In genomic region chr10:114624422-114624821, GRCh38 we compare ENCODE assay signal across 18 cellular contexts. TPM values are rescaled to one million over a fixed set of nuclear protein-coding genes. Genes with fewer than 3 reads are reported as not detected.
A peak's percentile ranks its signal among the peaks of the same experiment; 100 is the strongest.
DNase-seq lines count a peak whose midpoint lies in the region; ATAC-seq and TF ChIP-seq lines count a peak whose summit lies in the region.
"Had no signal": no experiment of that assay in that cellular context is flagged by ENCODE, and none has a peak within 500 bp of the region (broad histone marks: within the 10 kb centered on the region; RNA-seq: fewer than 3 reads in every experiment).

No MANE protein-coding gene starts in this region.

- H2BK120ac ChIP-seq in mesenchymal stem cell (ENCODE audit: low read depth, low read length): no peak overlapping the region

- no peaks in the 10 kb centered on the region for H4K20me1 ChIP-seq in SK-N-SH (ENCODE audit: insufficient read depth)

- POLR2A ChIA-PET in SK-N-SH (lab: Yijun Ruan, JAX): no interaction called here
- POLR2A ChIA-PET in CD4-positive, alpha-beta memory T cell (lab: Charles Lee; ENCODE audit: partially characterized antibody): no interaction called here

- H2BK15ac ChIP-seq in mesenchymal stem cell (ENCODE audit: low read depth, poor library complexity, severe bottlenecking): no peak overlapping the region

- 93% methylated on average over 2 of the region's 2 CpGs for WGBS in SK-N-SH (ENCODE audit: low lambda C conversion rate)
- WGBS in mesenchymal stem cell: 90% methylated on average over 1 of the region's 2 CpGs

- H3K9ac ChIP-seq in SK-N-SH: no peak overlapping the region
- H3K9ac ChIP-seq in mesenchymal stem cell (ENCODE audit: low read length): no peak overlapping the region

- H2AFZ ChIP-seq in SK-N-SH (ENCODE audit: low read depth): no peak overlapping the region
- no peak overlapping the region for H2AFZ ChIP-seq in mesenchymal stem cell (ENCODE audit: low read depth, low read length)

- H3K14ac ChIP-seq in mesenchymal stem cell (ENCODE audit: low read length in 2 of 2): no peak overlapping the region

- H3K9me3 ChIP-seq in SK-N-SH (no peaks in the 10 kb centered on the region), mesenchymal stem cell (ENCODE audit: control insufficient read depth, low read length) (no peaks in the 10 kb centered on the region)
- no peaks in the 10 kb centered on the region for H3K9me3 ChIP-seq in CD4-positive, alpha-beta memory T cell (ENCODE audit: control insufficient read depth in 1 of 2, low read length in 2 of 2)
- H3K9me3 ChIP-seq: pancreas had no signal

- H3K4me3 Mint-ChIP-seq in type B pancreatic cell: no peak overlapping the region
- no peak overlapping the region for H3K4me3 Mint-ChIP-seq in CD4-positive, alpha-beta memory T cell
- H3K4me3 Mint-ChIP-seq: CD4-positive, alpha-beta T cell; IgD-negative memory B cell had no signal

- H3K9me2 ChIP-seq in SK-N-SH: no peaks in the 10 kb centered on the region

- H3K9me3 Mint-ChIP-seq in type B pancreatic cell: peaks cover 17% of the 10 kb centered on the region
- H3K9me3 Mint-ChIP-seq in CD4-positive, alpha-beta memory T cell: peaks cover 0 to 22% (median 7%) of the 10 kb centered on the region in 8 donors

- intact Hi-C loops in CD4-positive, alpha-beta memory T cell (cut with micrococcal nuclease): no loop called here

- H3F3A ChIP-seq in SK-N-SH (replicated peaks; ENCODE audit: insufficient read depth): peaks cover 18% of the 10 kb centered on the region

- H3K27me3 Mint-ChIP-seq in type B pancreatic cell: no peaks in the 10 kb centered on the region
- H3K27me3 Mint-ChIP-seq in CD4-positive, alpha-beta memory T cell: peaks cover 0 to 9% of the 10 kb centered on the region in 2 donors

- TF ChIP-seq CTCF in SK-N-SH (IDR thresholded peaks at IDR 0.05) (no peak), type B pancreatic cell (conservative IDR thresholded peaks at IDR 0.05) (no peak)

- H4K91ac ChIP-seq in mesenchymal stem cell (ENCODE audit: low read length): no peak overlapping the region

- CTCF ChIA-PET in SK-N-SH (lab: Yijun Ruan, JAX): no interaction called here
- CTCF ChIA-PET in CD4-positive, alpha-beta memory T cell (lab: Charles Lee; ENCODE audit: partially characterized antibody): no interaction called here

- H3K4me1 ChIP-seq in SK-N-SH (ENCODE audit: control insufficient read depth in 1 of 2, insufficient read depth in 2 of 2, low read depth in 1 of 2, low read length in 1 of 2) (peaks cover 0 to 8% of the 10 kb centered on the region in 2 experiments; a peak in 3 of 4 replicates), mesenchymal stem cell (ENCODE audit: control insufficient read depth, insufficient read depth, low read depth, low read length) (peaks cover 23% of the 10 kb centered on the region)
- no peaks in the 10 kb centered on the region for H3K4me1 ChIP-seq in CD4-positive, alpha-beta memory T cell (ENCODE audit: insufficient read depth, low read length)

- no peak overlapping the region for H2BK5ac ChIP-seq in mesenchymal stem cell (ENCODE audit: low read depth, low read length, poor library complexity, severe bottlenecking)

- no peak overlapping the region for H4K8ac ChIP-seq in mesenchymal stem cell (ENCODE audit: low read length)

- peak overlapping the region in 1 of 2 experiments; percentile 72 for H3K18ac ChIP-seq in mesenchymal stem cell (ENCODE audit: low read depth in 1 of 2, low read length in 2 of 2)

- H3K27ac ChIP-seq in SK-N-SH (ENCODE audit: low read depth in 2 of 2, low read length in 1 of 2) (peak overlapping the region; percentile 65 to 78), cingulate gyrus (ENCODE audit: low read depth, low read length) (peak overlapping the region; percentile 70), mesenchymal stem cell (ENCODE audit: low read length, poor library complexity, severe bottlenecking) (peak overlapping the region; percentile 86)
- no peak overlapping the region for H3K27ac ChIP-seq in CD4-positive, alpha-beta memory T cell (ENCODE audit: low read depth, low read length)
- H3K27ac ChIP-seq: 22Rv1 had no signal

- H3K27me3 ChIP-seq in SK-N-SH (ENCODE audit: insufficient read depth) (no peaks in the 10 kb centered on the region), mesenchymal stem cell (ENCODE audit: control insufficient read depth in 1 of 2, insufficient read depth in 1 of 2, low read length in 2 of 2) (peaks cover 0 to 3% of the 10 kb centered on the region in 2 experiments)
- H3K27me3 ChIP-seq in CD4-positive, alpha-beta memory T cell (ENCODE audit: insufficient read depth, low read length): no peaks in the 10 kb centered on the region
- H3K27me3 ChIP-seq: pancreas had no signal

- DNase-seq in SK-N-SH: no peak
- DNase-seq in mesenchymal stem cell: no peak
- DNase-seq in type B pancreatic cell (ENCODE audit: extremely low spot score, unreplicated experiment): no peak
- DNase-seq in CD4-positive, alpha-beta memory T cell: no peak
- no peak for DNase-seq in SHP77 treated with DMSO at 0.1 percent for 48 hours (lab: John Stamatoyannopoulos, UW)
- DNase-seq: activated gamma-delta T cell; CD4-positive, alpha-beta T cell; dorsolateral prefrontal cortex; NCI-H1092; NCI-H2171 treated with DMSO at 0.1 percent for 48 hours; NK-92 treated with Interleukin-12 subunit alpha and Interleukin-12 subunit beta, amount 100 ng/mL, for 24 hours had no signal

- H3K23ac ChIP-seq in mesenchymal stem cell (ENCODE audit: low read length in 2 of 2): no peak overlapping the region

- TF ChIP-seq EP300 in SK-N-SH (IDR thresholded peaks at IDR 0.05; ENCODE audit: borderline replicate concordance in 1 of 2, low read depth in 1 of 2, low read length in 1 of 2): no peak

- peak overlapping the region; percentile 24 for H2AK5ac ChIP-seq in mesenchymal stem cell (ENCODE audit: low read length, severe bottlenecking)

- H3K79me2 ChIP-seq in SK-N-SH (ENCODE audit: insufficient read depth): no peaks in the 10 kb centered on the region

- no peak for ATAC-seq in SK-N-SH treated with all-trans-retinoic acid at 6 μM for 48 hours
- ATAC-seq in GM19452 (IDR thresholded peaks at IDR 0.05; ENCODE audit: unreplicated experiment): no peak
- ATAC-seq: GM12878 had no signal

- peaks cover 21% of the 10 kb centered on the region for H3K79me1 ChIP-seq in mesenchymal stem cell (replicated peaks; ENCODE audit: low read length, poor library complexity, severe bottlenecking)

- H3K36me3 ChIP-seq in SK-N-SH (replicated peaks in 1 of 2; ENCODE audit: control insufficient read depth in 1 of 2, insufficient read depth in 2 of 2, low read length in 1 of 2): no peaks in the 10 kb centered on the region
- H3K36me3 ChIP-seq in mesenchymal stem cell (ENCODE audit: control insufficient read depth in 1 of 2, insufficient read depth in 2 of 2, low read depth in 1 of 2, low read length in 2 of 2): no peaks in the 10 kb centered on the region
- no peaks in the 10 kb centered on the region for H3K36me3 ChIP-seq in CD4-positive, alpha-beta memory T cell (ENCODE audit: insufficient read depth, low read length)
- H3K36me3 ChIP-seq: pancreas had no signal

- H3K4me3 ChIP-seq in SK-N-SH (ENCODE audit: low read depth in 2 of 2, low read length in 1 of 2) (no peak overlapping the region), mesenchymal stem cell (ENCODE audit: insufficient read depth in 1 of 2, low read depth in 1 of 2, low read length in 2 of 2) (no peak overlapping the region)
- H3K4me3 ChIP-seq in CD4-positive, alpha-beta memory T cell (ENCODE audit: low read length in 2 of 2): no peak overlapping the region
- H3K4me3 ChIP-seq: dorsolateral prefrontal cortex, GM12878, pancreas had no signal

- no peaks in the 10 kb centered on the region for H3K36me3 Mint-ChIP-seq in type B pancreatic cell
- H3K36me3 Mint-ChIP-seq in CD4-positive, alpha-beta memory T cell: no peaks in the 10 kb centered on the region
- H3K36me3 Mint-ChIP-seq: IgD-negative memory B cell had no signal

- H3K4me1 Mint-ChIP-seq in type B pancreatic cell (ENCODE audit: unreplicated experiment): peaks cover 31% of the 10 kb centered on the region
- H3K4me1 Mint-ChIP-seq in CD4-positive, alpha-beta memory T cell: no peaks in the 10 kb centered on the region
- H3K4me1 Mint-ChIP-seq: IgD-negative memory B cell had no signal

- H2BK12ac ChIP-seq in mesenchymal stem cell (ENCODE audit: low read length in 2 of 2): no peak overlapping the region

- H3K4me2 ChIP-seq in SK-N-SH: peak overlapping the region; percentile 49; the same call in 1 of the 2 replicates
- H3K4me2 ChIP-seq in mesenchymal stem cell (ENCODE audit: low read length, poor library complexity, severe bottlenecking): no peak overlapping the region

- TF ChIP-seq RAD21 in SK-N-SH (IDR thresholded peaks at IDR 0.05; ENCODE audit: low read length): no peak

- peak overlapping the region; percentile 66 for H3K27ac Mint-ChIP-seq in type B pancreatic cell
- no peak overlapping the region for H3K27ac Mint-ChIP-seq in CD4-positive, alpha-beta memory T cell
- H3K27ac Mint-ChIP-seq: CD4-positive, alpha-beta T cell; IgD-negative memory B cell had no signal

- H3K4ac ChIP-seq in mesenchymal stem cell (ENCODE audit: low read depth in 1 of 2, low read length in 2 of 2): no peak overlapping the region

TF ChIP-seq in SK-N-SH, 30 proteins besides CTCF, POLR2A, EP300 and RAD21 (continues in another document):
- TF ChIP-seq MXI1 (IDR thresholded peaks at IDR 0.05; ENCODE audit: low read depth, low read length): no peak
- TF ChIP-seq GABPA (IDR thresholded peaks at IDR 0.05; ENCODE audit: low read depth): no peak
- TF ChIP-seq GATA2 (CRISPR knock-in tag; IDR thresholded peaks at IDR 0.05): no peak
- no peak for TF ChIP-seq RFX5 (IDR thresholded peaks at IDR 0.05; ENCODE audit: low read length)

TF ChIP-seq in SK-N-SH treated with all-trans-retinoic acid at 6 μM for 48 hours, 23 proteins besides CTCF, POLR2A, EP300 and RAD21 (continues in another document):
- no peak for TF ChIP-seq SNAI2 (CRISPR knock-in tag; IDR thresholded peaks at IDR 0.05)
- no peak for TF ChIP-seq PPARA (CRISPR knock-in tag; IDR thresholded peaks at IDR 0.05; ENCODE audit: borderline replicate concordance)
- TF ChIP-seq ZC3H10 (CRISPR knock-in tag; IDR thresholded peaks at IDR 0.05): no peak
- no peak for TF ChIP-seq TCF4 (CRISPR knock-in tag; IDR thresholded peaks at IDR 0.05; ENCODE audit: borderline replicate concordance)

RNA-seq across cellular contexts. Expression of gene ABLIM1, which starts 33.7 kb away (rescaled TPM):
- 16.1 and 24.9 TPM in 2 replicates for polyA plus RNA-seq in SK-N-SH (2012; rRNA removed)
- 13.0 and 19.7 TPM in 2 replicates for polyA plus RNA-seq in SK-N-SH (2012; cell fraction: cytosol; rRNA removed)
- polyA plus RNA-seq in SK-N-SH (2012; cell fraction: nucleus; rRNA removed): 21.3 and 27.5 TPM in 2 replicates
- polyA plus RNA-seq in mesenchymal stem cell (2013, experiment 1 of 2): 6.7 TPM
- polyA plus RNA-seq in mesenchymal stem cell (2013, experiment 2 of 2): 5.9 TPM
- 77.7 and 143 TPM in 2 replicates for total RNA-seq in type B pancreatic cell (ENCODE audit: low replicate concordance)
- total RNA-seq in CD4-positive, alpha-beta memory T cell: 100 to 1,000 TPM; 197 to 202 TPM
- 100 to 1,000 TPM; 129 to 180 TPM for polyA plus RNA-seq in CD4-positive, alpha-beta memory T cell
